ENCODE assay signal across 8 cellular contexts in genomic region chr3:172201136-172201989, GRCh38.
DNase-seq lines count a peak whose midpoint lies in the region; ATAC-seq and TF ChIP-seq lines count a peak whose summit lies in the region.

No MANE protein-coding gene starts in this region.

- ATAC-seq in T-cell (replicated peaks in 1 of 4) (no peak), HG03432 (IDR thresholded peaks at IDR 0.05; ENCODE audit: unreplicated experiment) (no peak), GM18520 (IDR thresholded peaks at IDR 0.05; ENCODE audit: unreplicated experiment) (no peak)

- peaks cover 52% of the 10 kb centered on the region for H3K36me3 Mint-ChIP-seq in T-cell

- no peak overlapping the region for H3K27ac Mint-ChIP-seq in T-cell

- TF ChIP-seq EP300 in Ishikawa (IDR thresholded peaks at IDR 0.05; ENCODE audit: borderline replicate concordance) (peak; percentile 70; the same call in 1 of the 2 replicates), suprapubic skin (IDR thresholded peaks at IDR 0.05) (no peak)

- H3K4me3 Mint-ChIP-seq in T-cell = no peak overlapping the region

- TF ChIP-seq CTCF in suprapubic skin (IDR thresholded peaks at IDR 0.05) = no peak

- H3K4me1 Mint-ChIP-seq in T-cell = no peaks in the 10 kb centered on the region

- H3K4me3 ChIP-seq in suprapubic skin = no peak overlapping the region

- H3K27me3 Mint-ChIP-seq in T-cell = no peaks in the 10 kb centered on the region

- no peak; the same call in 1 of the 2 replicates for TF ChIP-seq RAD21 in Ishikawa (IDR thresholded peaks at IDR 0.05; ENCODE audit: low read depth)

- no peak for TF ChIP-seq POLR2A in suprapubic skin (IDR thresholded peaks at IDR 0.05)

- peaks cover 48% of the 10 kb centered on the region for H3K4me1 ChIP-seq in suprapubic skin

- CTCF ChIA-PET in T-cell (lab: Charles Lee) = interaction anchor here in 1 of 2 donors (0.6 kb wide), 1 partner anchor 230 kb away, joined by 3 read pairs; no protein-coding TSS in a partner anchor

- POLR2A ChIA-PET in T-cell (lab: Charles Lee) = interaction anchor here in 1 of 2 donors (0.6 kb wide), 1 partner anchor 1241 kb away, joined by 5 read pairs; no protein-coding TSS in a partner anchor

- peaks cover 10 to 31% (median 10%) of the 10 kb centered on the region in 3 donors for H3K9me3 Mint-ChIP-seq in T-cell

- DNase-seq in amniotic epithelial cell (ENCODE audit: low read depth) (peak; percentile 96), iris pigment epithelial cell (ENCODE audit: low read depth) (peak; percentile 87), suprapubic skin (ENCODE audit: low spot score in 2 of 2) (peak; percentile 89 to 91), hippocampal formation (lab: John Stamatoyannopoulos, UW) (no peak), T-cell (no peak)

- H3K9me3 ChIP-seq in suprapubic skin = no peaks in the 10 kb centered on the region

- peak overlapping the region; percentile 85 for H3K27ac ChIP-seq in suprapubic skin

- no peaks in the 10 kb centered on the region for H3K36me3 ChIP-seq in suprapubic skin

- 16% methylated on average over 12 of the region's 12 CpGs for whole genome bisulfite sequencing in suprapubic skin

- H3K27me3 ChIP-seq in suprapubic skin = no peaks in the 10 kb centered on the region

TF ChIP-seq in Ishikawa, 13 proteins besides CTCF, POLR2A, EP300 and RAD21:
- TF ChIP-seq NFIC (IDR thresholded peaks at IDR 0.05) (peak; percentile 98), REST (IDR thresholded peaks at IDR 0.05; ENCODE audit: low read depth) (no peak), TAF1 (IDR thresholded peaks at IDR 0.05; ENCODE audit: low read depth) (no peak), USF1 (IDR thresholded peaks at IDR 0.05) (no peak), TCF12 (IDR thresholded peaks at IDR 0.05; ENCODE audit: low read depth) (peak; percentile 82), FOXM1 (IDR thresholded peaks at IDR 0.05; ENCODE audit: borderline replicate concordance, low read depth) (no peak), CREB1 (IDR thresholded peaks at IDR 0.05; ENCODE audit: low read depth) (no peak), EGR1 (IDR thresholded peaks at IDR 0.05) (no peak), YY1 (IDR thresholded peaks at IDR 0.05; ENCODE audit: low read depth) (peak; percentile 89), ZBTB7A (IDR thresholded peaks at IDR 0.05; ENCODE audit: low read depth) (no peak), TEAD4 (IDR thresholded peaks at IDR 0.05) (peak; percentile 48), CEBPB (IDR thresholded peaks at IDR 0.05) (no peak)
- TF ChIP-seq, protein P1, sequence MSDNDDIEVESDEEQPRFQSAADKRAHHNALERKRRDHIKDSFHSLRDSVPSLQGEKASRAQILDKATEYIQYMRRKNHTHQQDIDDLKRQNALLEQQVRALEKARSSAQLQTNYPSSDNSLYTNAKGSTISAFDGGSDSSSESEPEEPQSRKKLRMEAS (IDR thresholded peaks at IDR 0.05) = no peak; the same call in 1 of the 2 replicates

Comparison
In these comparisons a context has a peak if more than half of its experiments do, and no peak if none do; other contexts are left out.
1. DNase-seq: peak in amniotic epithelial cell (single experiment), iris pigment epithelial cell (single experiment) and suprapubic skin (2 of 2); none in hippocampal formation (0 of 2) and T-cell (0 of 34).